Comparison of ENCODE assay signal across 6 cellular contexts in genomic region chr4:182845618-182846017, GRCh38.
"Had no signal": no experiment of that assay in that cellular context is flagged by ENCODE, and none has a peak within 500 bp of the region (broad histone marks: within the 10 kb centered on the region; RNA-seq: fewer than 3 reads in every experiment).

No MANE protein-coding gene starts in this region.

- DNase-seq: GOT3, H9, HCEC 1CT, KBM-7 had no signal

- ATAC-seq: HepG2 had no signal

- H3K27ac ChIP-seq: HL-60 had no signal
